Comparison of ENCODE assay signal across 8 cellular contexts in genomic region chr7:81684513-81685262, GRCh38.
DNase-seq lines count a peak whose midpoint lies in the region; ATAC-seq, FAIRE-seq and TF ChIP-seq lines count a peak whose summit lies in the region.

No MANE protein-coding gene starts in this region.

- ATAC-seq in GM19328 (IDR thresholded peaks at IDR 0.05; ENCODE audit: unreplicated experiment) (peak; percentile 80), HG03460 (IDR thresholded peaks at IDR 0.05; ENCODE audit: unreplicated experiment) (peak; percentile 98)

- no peak for TF ChIP-seq CTCF in brain (conservative IDR thresholded peaks at IDR 0.05)
- no peak for TF ChIP-seq CTCF in kidney (IDR thresholded peaks at IDR 0.05; ENCODE audit: borderline replicate concordance, extremely low read depth, insufficient read depth)

- no peaks in the 10 kb centered on the region for H3K9me3 ChIP-seq in kidney (ENCODE audit: control insufficient read depth in 1 of 2, low read length in 2 of 2)

- peaks cover 0 to 3% (median 0%) of the 10 kb centered on the region in 5 experiments for H3K9me3 Mint-ChIP-seq in brain
- H3K9me3 Mint-ChIP-seq in activated naive CD8-positive, alpha-beta T cell treated with anti-CD3 and anti-CD28 coated beads for 36 hours, result no peaks in the 10 kb centered on the region

- H3K36me3 Mint-ChIP-seq in brain, result no peaks in the 10 kb centered on the region
- H3K36me3 Mint-ChIP-seq in activated naive CD8-positive, alpha-beta T cell treated with anti-CD3 and anti-CD28 coated beads for 36 hours, result no peaks in the 10 kb centered on the region

- no peak overlapping the region for H3K9ac ChIP-seq in kidney (ENCODE audit: low read length in 2 of 2)

- no peaks in the 10 kb centered on the region for H3K36me3 ChIP-seq in kidney (ENCODE audit: control insufficient read depth in 1 of 2, insufficient read depth in 2 of 2, low read length in 2 of 2)

- H3K27me3 Mint-ChIP-seq in brain, result no peaks in the 10 kb centered on the region
- no peaks in the 10 kb centered on the region for H3K27me3 Mint-ChIP-seq in activated naive CD8-positive, alpha-beta T cell treated with anti-CD3 and anti-CD28 coated beads for 36 hours

- peak overlapping the region in 1 of 2 donors; percentile 50 for H3K27ac ChIP-seq in kidney (ENCODE audit: low read depth in 2 of 2, low read length in 2 of 2)

- peak overlapping the region in 2 of 5 experiments; percentile 10 to 15 for H3K4me3 Mint-ChIP-seq in brain
- H3K4me3 Mint-ChIP-seq in activated naive CD8-positive, alpha-beta T cell treated with anti-CD3 and anti-CD28 coated beads for 36 hours, result no peak overlapping the region

- peaks cover 33% of the 10 kb centered on the region for H3K4me1 Mint-ChIP-seq in brain
- no peaks in the 10 kb centered on the region for H3K4me1 Mint-ChIP-seq in activated naive CD8-positive, alpha-beta T cell treated with anti-CD3 and anti-CD28 coated beads for 36 hours

- no peak for FAIRE-seq in kidney (lab: Jason Lieb, UNC)

- no peaks in the 10 kb centered on the region for H3K4me1 ChIP-seq in kidney (ENCODE audit: control insufficient read depth in 1 of 2, insufficient read depth in 1 of 2, low read depth in 1 of 2, low read length in 2 of 2)

- H3K4me3 ChIP-seq in kidney (ENCODE audit: low read length in 2 of 2), result no peak overlapping the region

- intact Hi-C loops in kidney (cut with DNase I), result no loop called here

- H3K27ac Mint-ChIP-seq in brain, result peak overlapping the region; percentile 25 to 87 (median 68)
- no peak overlapping the region for H3K27ac Mint-ChIP-seq in activated naive CD8-positive, alpha-beta T cell treated with anti-CD3 and anti-CD28 coated beads for 36 hours

- DNase-seq in AG20443 (ENCODE audit: low spot score), result peak; percentile 94
- peak; percentile 59 to 88 for DNase-seq in NCI-H524 (lab: John Stamatoyannopoulos, UW)
- DNase-seq in kidney, result peak; percentile 96
- peak; percentile 81 for DNase-seq in superior temporal gyrus (ENCODE audit: extremely low spot score)
- no peak for DNase-seq in activated naive CD8-positive, alpha-beta T cell treated with anti-CD3 and anti-CD28 coated beads for 36 hours
